14 cellular contexts compared by ENCODE assay signal in the genomic region with DNA sequence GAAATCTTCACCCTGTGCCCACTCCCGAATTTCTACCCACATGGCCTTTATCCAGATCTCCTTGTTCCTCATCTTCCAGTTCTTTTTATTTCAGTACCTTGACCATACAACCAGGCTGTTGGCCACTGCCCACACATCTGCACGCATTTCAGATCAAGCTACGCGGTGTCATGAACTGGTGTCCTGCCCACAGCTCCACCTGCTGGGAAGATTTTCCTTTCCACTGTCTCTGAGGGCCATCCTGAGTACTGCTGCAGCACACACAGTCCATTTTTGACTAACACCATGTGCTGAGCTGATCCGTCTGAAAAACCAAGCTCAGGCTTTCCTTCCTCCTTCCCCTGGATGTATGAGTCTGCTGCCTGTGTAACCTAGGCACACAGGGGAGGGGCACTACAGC.
A peak's percentile ranks its signal among the peaks of the same experiment; 100 is the strongest.
DNase-seq lines count a peak whose midpoint lies in the region; ATAC-seq, FAIRE-seq and TF ChIP-seq lines count a peak whose summit lies in the region.
"Had no signal": no experiment of that assay in that cellular context is flagged by ENCODE, and none has a peak within 500 bp of the region (broad histone marks: within the 10 kb centered on the region; RNA-seq: fewer than 3 reads in every experiment).

No MANE protein-coding gene starts in this region.

- ATAC-seq in HG02885 (IDR thresholded peaks at IDR 0.05; ENCODE audit: poor library complexity, unreplicated experiment) (no peak), GM18907 (IDR thresholded peaks at IDR 0.05; ENCODE audit: unreplicated experiment) (no peak)

- H3K4me3 ChIP-seq in NB4 (ENCODE audit: low read depth, low read length) (no peak overlapping the region), fibroblast of mammary gland (ENCODE audit: control insufficient read depth, low read depth, low read length) (no peak overlapping the region), small intestine (ENCODE audit: low read depth in 1 of 2, low read length in 2 of 2) (no peak overlapping the region)
- H3K4me3 ChIP-seq: skin epidermis, transverse colon had no signal

- TF ChIP-seq POLR2A in NB4 (IDR thresholded peaks at IDR 0.05; ENCODE audit: extremely low read depth, insufficient read length): no peak

- TF ChIP-seq CTCF in NB4 (IDR thresholded peaks at IDR 0.05; ENCODE audit: low read depth, low read length): peak; percentile 36
- peak; percentile 22 for TF ChIP-seq CTCF in fibroblast of mammary gland (conservative IDR thresholded peaks at IDR 0.05; ENCODE audit: control insufficient read depth, insufficient read depth, low read depth, low read length)

- no peaks in the 10 kb centered on the region for H3K9me3 ChIP-seq in small intestine (ENCODE audit: control insufficient read depth, low read depth)

- 79 to 87% (median 83%) methylated on average over 5 of the region's 5 CpGs for WGBS in small intestine, 3 donors

- DNase-seq in NCI-H748 (lab: John Stamatoyannopoulos, UW; ENCODE audit: unreplicated experiment): peak; percentile 25
- no peak for DNase-seq in NCI-H748 treated with DMSO at 0.1 percent for 48 hours (lab: John Stamatoyannopoulos, UW)
- peak; percentile 25 for DNase-seq in NB4 (ENCODE audit: low read depth)
- peak; percentile 24 for DNase-seq in fibroblast of mammary gland (ENCODE audit: low read depth)
- DNase-seq in small intestine: peak; percentile 2
- no peak for DNase-seq in ecto neural progenitor cell (ENCODE audit: low spot score)
- DNase-seq: activated CD4-positive, alpha-beta T cell treated with anti-CD3 and anti-CD28 coated beads, Interleukin-2, amount 10 ng/mL, durations not matched to agents 7 days and 5 days; activated naive CD4-positive, alpha-beta T cell; left cardiac atrium; NCI-H1105 had no signal

- H3K4me1 ChIP-seq in small intestine (ENCODE audit: control insufficient read depth in 2 of 2, insufficient read depth in 1 of 2, low read depth in 1 of 2, low read length in 1 of 2): peaks cover 0 to 2% of the 10 kb centered on the region in 2 donors
- H3K4me1 ChIP-seq: transverse colon had no signal

- no peaks in the 10 kb centered on the region for H3K27me3 ChIP-seq in small intestine (ENCODE audit: control insufficient read depth in 2 of 2, insufficient read depth in 2 of 2, low read length in 2 of 2)
- H3K27me3 ChIP-seq: transverse colon had no signal

- no peak for FAIRE-seq in small intestine (lab: Jason Lieb, UNC)

- H3K27ac ChIP-seq in small intestine (ENCODE audit: low read depth in 1 of 2, low read length in 1 of 2): no peak overlapping the region
- H3K27ac ChIP-seq: skin epidermis, transverse colon had no signal

- H3K36me3 ChIP-seq in small intestine (ENCODE audit: control insufficient read depth in 2 of 2, insufficient read depth in 2 of 2, low read length in 2 of 2): no peaks in the 10 kb centered on the region
- H3K36me3 ChIP-seq: transverse colon had no signal

Comparison
In these comparisons a context has a peak if more than half of its experiments do, and no peak if none do; other contexts are left out.
1. DNase-seq: peak in NCI-H748 (single experiment), NB4 (single experiment), fibroblast of mammary gland (single experiment) and small intestine (single experiment); none in NCI-H748 treated with DMSO at 0.1 percent for 48 hours (single experiment) and ecto neural progenitor cell (single experiment).